ENCODE assay signal across 10 cellular contexts in genomic region chr14:63204407-63205280, GRCh38. TPM values are rescaled to one million over a fixed set of nuclear protein-coding genes. Genes with fewer than 3 reads are reported as not detected.
DNase-seq lines count a peak whose midpoint lies in the region; FAIRE-seq and TF ChIP-seq lines count a peak whose summit lies in the region.
"Had no signal": no experiment of that assay in that cellular context is flagged by ENCODE, and none has a peak within 500 bp of the region (broad histone marks: within the 10 kb centered on the region; RNA-seq: fewer than 3 reads in every experiment).

Gene RHOJ, plus strand, starts transcription at chr14:63204443. Its CDS starts 427 bp downstream, at chr14:63204870.

- H3K27ac ChIP-seq in breast epithelium: peak within 1 kb of the TSS; percentile 78 to 95

- no peak within 1 kb of the TSS for H3K4me3 Mint-ChIP-seq in MCF 10A (ENCODE audit: unreplicated experiment)
- H3K4me3 Mint-ChIP-seq: CD4-positive, CD25-positive, alpha-beta regulatory T cell; IgD-negative memory B cell had no signal

- POLR2A ChIA-PET in MCF 10A (lab: Yijun Ruan, JAX): interaction anchor here (0.7 to 1.3 kb wide), 2 partner anchors 10 to 14 kb away, joined by 3 read pairs; no protein-coding TSS in a partner anchor

- DNase-seq in breast epithelium (ENCODE audit: low spot score in 2 of 2) (peak in 1 of 2 donors; percentile 22), MCF 10A (ENCODE audit: unreplicated experiment) (no peak), epithelial cell of esophagus (ENCODE audit: low read depth) (no peak), SK-N-DZ (ENCODE audit: low spot score) (no peak), RKO (ENCODE audit: low spot score) (no peak), occipital lobe (lab: John Stamatoyannopoulos, UW) (no peak), H54 (ENCODE audit: insufficient read length, low spot score) (no peak)
- DNase-seq: CD4-positive, CD25-positive, alpha-beta regulatory T cell had no signal

- FAIRE-seq in H54 (lab: Jason Lieb, UNC): no peak

- H3K4me3 ChIP-seq in breast epithelium: peak within 1 kb of the TSS; percentile 43 to 72 (median 54)
- H3K4me3 ChIP-seq in epithelial cell of esophagus (ENCODE audit: low read length): peak within 1 kb of the TSS; percentile 26
- H3K4me3 ChIP-seq in mucosa of stomach (ENCODE audit: low read length): no peak within 1 kb of the TSS

- no TSS peak for BruUV-seq in MCF 10A (replicated peaks; lab: Mats Ljungman, UMichigan)

- CTCF ChIA-PET in MCF 10A (lab: Yijun Ruan, JAX): interaction anchor here (0.7 to 1.1 kb wide), 5 partner anchors 150 to 1946 kb away, joined by 3 read pairs; no protein-coding TSS in a partner anchor

- H3K9me3 ChIP-seq in breast epithelium: no peaks in the 10 kb centered on the region
- H3K9me3 ChIP-seq in mucosa of stomach (ENCODE audit: control insufficient read depth, low read length): no peaks in the 10 kb centered on the region

- TF ChIP-seq CTCF in breast epithelium (IDR thresholded peaks at IDR 0.05) (no peak), MCF 10A (IDR thresholded peaks at IDR 0.05; ENCODE audit: unreplicated experiment) (no peak), epithelial cell of esophagus (IDR thresholded peaks at IDR 0.05; ENCODE audit: insufficient read depth, low read depth, low read length, missing control alignments) (no peak)

- H3K4me1 Mint-ChIP-seq in MCF 10A (ENCODE audit: insufficient read depth, unreplicated experiment): peaks cover 9% of the 10 kb centered on the region
- H3K4me1 Mint-ChIP-seq: CD4-positive, CD25-positive, alpha-beta regulatory T cell; IgD-negative memory B cell had no signal

- no peaks in the 10 kb centered on the region for H3K27me3 ChIP-seq in breast epithelium
- no peaks in the 10 kb centered on the region for H3K27me3 ChIP-seq in mucosa of stomach (ENCODE audit: control insufficient read depth, insufficient read depth, low read length)

- no peaks in the 10 kb centered on the region for H3K27me3 Mint-ChIP-seq in MCF 10A (ENCODE audit: insufficient read depth, unreplicated experiment)

- H3K9ac ChIP-seq in mucosa of stomach (ENCODE audit: low read length): peak within 1 kb of the TSS; percentile 64

- TF ChIP-seq POLR2A in breast epithelium (IDR thresholded peaks at IDR 0.05): no peak
- no peak for TF ChIP-seq POLR2A in H54 (IDR thresholded peaks at IDR 0.05; ENCODE audit: low read depth, low read length)

- H3K36me3 ChIP-seq in breast epithelium (no peaks in the 10 kb centered on the region), mucosa of stomach (ENCODE audit: control insufficient read depth, insufficient read depth, low read length) (no peaks in the 10 kb centered on the region)

- intact Hi-C loops in breast epithelium (cut with DNase I; ENCODE audit: low total_unique reads) (no loop called here), MCF 10A (cut with micrococcal nuclease) (no loop called here)

- H3K36me3 Mint-ChIP-seq in MCF 10A (ENCODE audit: insufficient read depth, unreplicated experiment): no peaks in the 10 kb centered on the region
- H3K36me3 Mint-ChIP-seq: CD4-positive, CD25-positive, alpha-beta regulatory T cell; IgD-negative memory B cell had no signal

- no peaks in the 10 kb centered on the region for H3K9me3 Mint-ChIP-seq in MCF 10A (ENCODE audit: unreplicated experiment)

- no peaks in the 10 kb centered on the region for H3K4me1 ChIP-seq in breast epithelium
- no peaks in the 10 kb centered on the region for H3K4me1 ChIP-seq in mucosa of stomach (ENCODE audit: control insufficient read depth, insufficient read depth, low read length)

- no peak within 1 kb of the TSS for H3K27ac Mint-ChIP-seq in MCF 10A (ENCODE audit: low read depth, unreplicated experiment)
- H3K27ac Mint-ChIP-seq: CD4-positive, CD25-positive, alpha-beta regulatory T cell; IgD-negative memory B cell had no signal

RNA-seq across cellular contexts. Expression of gene RHOJ, which starts in this region (rescaled TPM):
- total RNA-seq in breast epithelium (10 to 100 TPM in 2 of 3 donors, 1 to 10 TPM in 1; 2.4 to 12.5 (median 11.4) TPM), MCF 10A (2022) (not detected in 2 replicates), occipital lobe (2.3 TPM)
- not detected in 2 replicates for polyA plus RNA-seq in SK-N-DZ (2014; cell fraction: cytosol; rRNA removed)
- polyA plus RNA-seq in SK-N-DZ (2014; cell fraction: nucleus; rRNA removed): not detected in 2 replicates
- total RNA-seq: CD4-positive, CD25-positive, alpha-beta regulatory T cell had no signal
- polyA plus RNA-seq: CD4-positive, CD25-positive, alpha-beta regulatory T cell; IgD-negative memory B cell had no signal
